Comparison of ENCODE assay signal across 1 cellular context in the genomic region with DNA sequence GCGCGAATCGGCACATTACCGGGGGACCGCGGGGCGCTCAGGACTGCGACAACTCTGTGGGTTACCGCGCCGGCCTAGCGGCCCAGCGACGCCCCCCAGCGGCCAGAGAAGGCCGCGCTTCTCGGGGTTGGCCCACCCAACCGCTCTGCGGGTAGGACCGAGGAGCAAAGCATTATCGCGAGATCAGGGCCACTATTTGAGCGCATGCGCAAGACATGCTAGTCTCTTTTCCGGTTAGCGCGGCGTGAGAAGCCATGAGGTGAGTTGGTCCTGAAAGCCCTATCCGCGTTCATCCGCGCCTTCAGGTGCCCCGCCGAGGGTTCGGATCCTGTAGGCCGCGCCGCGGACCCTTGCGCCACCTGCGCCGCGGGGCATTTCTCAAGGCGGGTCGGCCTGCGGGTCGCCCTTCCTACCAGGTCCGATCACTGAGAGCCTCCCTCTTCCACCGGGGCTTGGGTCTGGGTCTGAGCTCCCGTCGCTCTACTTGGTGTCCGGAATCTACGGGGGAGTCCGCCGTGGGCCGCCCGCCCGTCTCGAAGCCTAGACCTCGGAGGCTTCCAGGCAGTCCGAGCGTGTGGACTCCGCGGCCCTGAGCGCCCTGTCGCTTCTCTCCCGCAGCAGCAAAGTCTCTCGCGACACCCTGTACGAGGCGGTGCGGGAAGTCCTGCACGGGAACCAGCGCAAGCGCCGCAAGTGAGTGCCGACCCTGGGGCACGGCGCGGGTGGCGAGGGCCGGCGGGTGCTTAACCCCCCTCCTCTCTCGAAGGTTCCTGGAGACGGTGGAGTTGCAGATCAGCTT.
TF ChIP-seq lines count a peak whose summit lies in the region.

TSS of gene RPL10A (plus strand) at position 221 of the 799 bp plus-strand sequence. CDS start at position 255, 34 bp downstream.

TF ChIP-seq in HepG2, 621 proteins besides CTCF, POLR2A, EP300 and RAD21 (continued from another document and continues in another):
- TF ChIP-seq TP53 (CRISPR knock-in tag; conservative IDR thresholded peaks at IDR 0.05) (no peak; the same call in none of the 2 replicates), ZNF12 (CRISPR knock-in tag; IDR thresholded peaks at IDR 0.05) (peak; percentile 52), USF2 (IDR thresholded peaks at IDR 0.05; ENCODE audit: low read depth, low read length) (no peak), USF2 (CRISPR knock-in tag; IDR thresholded peaks at IDR 0.05; ENCODE audit: borderline replicate concordance) (peak; percentile 56; the same call in 1 of the 2 replicates), ZNF30 (CRISPR knock-in tag; IDR thresholded peaks at IDR 0.05) (peak; percentile 93; the same call in 1 of the 2 replicates), TAF1 (CRISPR knock-in tag; IDR thresholded peaks at IDR 0.05) (peak; percentile 100), RCOR2 (CRISPR knock-in tag; IDR thresholded peaks at IDR 0.05) (no peak), RBM39 (IDR thresholded peaks at IDR 0.05; ENCODE audit: low read depth, low read length, poor library complexity, severe bottlenecking) (peak; percentile 99), TIGD3 (CRISPR knock-in tag; IDR thresholded peaks at IDR 0.05; ENCODE audit: borderline replicate concordance) (peak; percentile 91), ZNF275 (CRISPR knock-in tag; IDR thresholded peaks at IDR 0.05; ENCODE audit: borderline replicate concordance) (peak; percentile 85), YY1 (IDR thresholded peaks at IDR 0.05; ENCODE audit: insufficient read depth, insufficient replicate concordance, low read depth, low read length) (peak; percentile 83), ZNF263 (CRISPR knock-in tag; IDR thresholded peaks at IDR 0.05) (peak; percentile 55), SKI (IDR thresholded peaks at IDR 0.05; ENCODE audit: partially characterized antibody) (peak; percentile 31), KDM5A (IDR thresholded peaks at IDR 0.05; ENCODE audit: borderline replicate concordance, low read length) (peak; percentile 62), AKNA (CRISPR knock-in tag; IDR thresholded peaks at IDR 0.05; ENCODE audit: borderline replicate concordance) (0 out of 2 replicates have a peak, but pooled peaks have one; percentile 60), MXD4 (CRISPR knock-in tag; IDR thresholded peaks at IDR 0.05) (peak; percentile 95), KDM2A (CRISPR knock-in tag; IDR thresholded peaks at IDR 0.05; ENCODE audit: borderline replicate concordance, low read depth) (peak; percentile 89), ISX (CRISPR knock-in tag; conservative IDR thresholded peaks at IDR 0.05) (peak; percentile 96), PLSCR1 (CRISPR knock-in tag; IDR thresholded peaks at IDR 0.05; ENCODE audit: borderline replicate concordance) (peak; percentile 88; the same call in 1 of the 2 replicates), STAT6 (CRISPR knock-in tag; IDR thresholded peaks at IDR 0.05; ENCODE audit: borderline replicate concordance) (peak; percentile 97; the same call in 1 of the 2 replicates), ZNF740 (CRISPR knock-in tag; IDR thresholded peaks at IDR 0.05) (peak; percentile 82; the same call in 1 of the 2 replicates), ZNF24 (IDR thresholded peaks at IDR 0.05) (peak; percentile 69; the same call in 1 of the 2 replicates), ZNF546 (CRISPR knock-in tag; conservative IDR thresholded peaks at IDR 0.05) (peak; percentile 98), SMYD3 (CRISPR knock-in tag; IDR thresholded peaks at IDR 0.05) (peak; percentile 99), HNF4A (CRISPR knock-in tag; IDR thresholded peaks at IDR 0.05) (peak; percentile 33; the same call in 1 of the 2 replicates), ZNF589 (CRISPR knock-in tag; conservative IDR thresholded peaks at IDR 0.05) (peak; percentile 79)
- TF ChIP-seq, protein P1, sequence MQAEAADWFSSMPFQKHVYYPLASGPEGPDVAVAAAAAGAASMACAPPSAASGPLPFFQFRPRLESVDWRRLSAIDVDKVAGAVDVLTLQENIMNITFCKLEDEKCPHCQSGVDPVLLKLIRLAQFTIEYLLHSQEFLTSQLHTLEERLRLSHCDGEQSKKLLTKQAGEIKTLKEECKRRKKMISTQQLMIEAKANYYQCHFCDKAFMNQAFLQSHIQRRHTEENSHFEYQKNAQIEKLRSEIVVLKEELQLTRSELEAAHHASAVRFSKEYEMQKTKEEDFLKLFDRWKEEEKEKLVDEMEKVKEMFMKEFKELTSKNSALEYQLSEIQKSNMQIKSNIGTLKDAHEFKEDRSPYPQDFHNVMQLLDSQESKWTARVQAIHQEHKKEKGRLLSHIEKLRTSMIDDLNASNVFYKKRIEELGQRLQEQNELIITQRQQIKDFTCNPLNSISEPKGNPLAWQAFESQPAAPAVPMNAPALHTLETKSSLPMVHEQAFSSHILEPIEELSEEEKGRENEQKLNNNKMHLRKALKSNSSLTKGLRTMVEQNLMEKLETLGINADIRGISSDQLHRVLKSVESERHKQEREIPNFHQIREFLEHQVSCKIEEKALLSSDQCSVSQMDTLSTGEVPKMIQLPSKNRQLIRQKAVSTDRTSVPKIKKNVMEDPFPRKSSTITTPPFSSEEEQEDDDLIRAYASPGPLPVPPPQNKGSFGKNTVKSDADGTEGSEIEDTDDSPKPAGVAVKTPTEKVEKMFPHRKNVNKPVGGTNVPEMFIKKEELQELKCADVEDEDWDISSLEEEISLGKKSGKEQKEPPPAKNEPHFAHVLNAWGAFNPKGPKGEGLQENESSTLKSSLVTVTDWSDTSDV (CRISPR knock-in tag; IDR thresholded peaks at IDR 0.05), result no peak; the same call in 1 of the 2 replicates
- TF ChIP-seq, protein P2, sequence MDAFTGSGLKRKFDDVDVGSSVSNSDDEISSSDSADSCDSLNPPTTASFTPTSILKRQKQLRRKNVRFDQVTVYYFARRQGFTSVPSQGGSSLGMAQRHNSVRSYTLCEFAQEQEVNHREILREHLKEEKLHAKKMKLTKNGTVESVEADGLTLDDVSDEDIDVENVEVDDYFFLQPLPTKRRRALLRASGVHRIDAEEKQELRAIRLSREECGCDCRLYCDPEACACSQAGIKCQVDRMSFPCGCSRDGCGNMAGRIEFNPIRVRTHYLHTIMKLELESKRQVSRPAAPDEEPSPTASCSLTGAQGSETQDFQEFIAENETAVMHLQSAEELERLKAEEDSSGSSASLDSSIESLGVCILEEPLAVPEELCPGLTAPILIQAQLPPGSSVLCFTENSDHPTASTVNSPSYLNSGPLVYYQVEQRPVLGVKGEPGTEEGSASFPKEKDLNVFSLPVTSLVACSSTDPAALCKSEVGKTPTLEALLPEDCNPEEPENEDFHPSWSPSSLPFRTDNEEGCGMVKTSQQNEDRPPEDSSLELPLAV (CRISPR knock-in tag; conservative IDR thresholded peaks at IDR 0.05; ENCODE audit: low read depth), result 0 out of 2 replicates have a peak, but pooled peaks have one; percentile 29
